In genomic region chr4:86558258-86558657, GRCh38 we compare ENCODE assay signal across 1 cellular context.
TF ChIP-seq lines count a peak whose summit lies in the region.

No MANE protein-coding gene starts in this region.

TF ChIP-seq in HEK293, 187 proteins besides CTCF, POLR2A, EP300 and RAD21 (continued from another document):
- TF ChIP-seq KLF10 (tag by site-specific recombination; IDR thresholded peaks at IDR 0.05): peak; percentile 68
- no peak; the same call in 1 of the 2 replicates for TF ChIP-seq ZNF629 (tag by site-specific recombination; IDR thresholded peaks at IDR 0.05)
- no peak for TF ChIP-seq SP2 (tag by site-specific recombination; IDR thresholded peaks at IDR 0.05)
- no peak for TF ChIP-seq ZNF560 (tag by site-specific recombination; IDR thresholded peaks at IDR 0.05; ENCODE audit: borderline replicate concordance)
- no peak for TF ChIP-seq ZBTB48 (tag by site-specific recombination; IDR thresholded peaks at IDR 0.05)
- TF ChIP-seq ZFP41 (tag by site-specific recombination; IDR thresholded peaks at IDR 0.05; ENCODE audit: borderline replicate concordance): no peak
- no peak for TF ChIP-seq ZNF843 (tag by site-specific recombination; IDR thresholded peaks at IDR 0.05)
- no peak for TF ChIP-seq ZNF174 (tag by site-specific recombination; IDR thresholded peaks at IDR 0.05)
- no peak for TF ChIP-seq ZNF704 (tag by site-specific recombination; IDR thresholded peaks at IDR 0.05)
- 0 out of 2 replicates have a peak, but pooled peaks have one; percentile 14 for TF ChIP-seq TCF7L2 (IDR thresholded peaks at IDR 0.05; ENCODE audit: borderline replicate concordance, low read depth, low read length)
- TF ChIP-seq ZSCAN4 (tag by site-specific recombination; IDR thresholded peaks at IDR 0.05): no peak
- TF ChIP-seq YY2 (tag by site-specific recombination; IDR thresholded peaks at IDR 0.05): no peak
- TF ChIP-seq ZEB2 (tag by site-specific recombination; IDR thresholded peaks at IDR 0.05): no peak
- TF ChIP-seq ZNF350 (tag by site-specific recombination; IDR thresholded peaks at IDR 0.05): no peak
- TF ChIP-seq ZNF362 (tag by site-specific recombination; IDR thresholded peaks at IDR 0.05): no peak
- no peak for TF ChIP-seq ZBTB1 (tag by site-specific recombination; IDR thresholded peaks at IDR 0.05)
- no peak for TF ChIP-seq ZBTB49 (tag by site-specific recombination; IDR thresholded peaks at IDR 0.05; ENCODE audit: low read depth)
- TF ChIP-seq REPIN1 (tag by site-specific recombination; IDR thresholded peaks at IDR 0.05; ENCODE audit: low read depth): no peak
- TF ChIP-seq OSR2 (tag by site-specific recombination; IDR thresholded peaks at IDR 0.05): no peak
- TF ChIP-seq IKZF3 (tag by site-specific recombination; IDR thresholded peaks at IDR 0.05): no peak
- no peak for TF ChIP-seq OVOL3 (tag by site-specific recombination; IDR thresholded peaks at IDR 0.05)
- TF ChIP-seq ZNF248 (tag by site-specific recombination; IDR thresholded peaks at IDR 0.05): no peak
- TF ChIP-seq ZNF416 (tag by site-specific recombination; IDR thresholded peaks at IDR 0.05): no peak
- no peak for TF ChIP-seq ZNF2 (tag by site-specific recombination; IDR thresholded peaks at IDR 0.05)
- no peak for TF ChIP-seq ZNF394 (tag by site-specific recombination; IDR thresholded peaks at IDR 0.05; ENCODE audit: borderline replicate concordance)
- TF ChIP-seq WT1 (tag by site-specific recombination; IDR thresholded peaks at IDR 0.05): peak; percentile 37; the same call in 1 of the 2 replicates
- TF ChIP-seq ZNF26 (tag by site-specific recombination; IDR thresholded peaks at IDR 0.05): no peak
- TF ChIP-seq ZNF518A (tag by site-specific recombination; conservative IDR thresholded peaks at IDR 0.05; ENCODE audit: low read depth): no peak
- no peak for TF ChIP-seq ZNF473 (tag by site-specific recombination; IDR thresholded peaks at IDR 0.05)
- no peak for TF ChIP-seq ZNF585B (tag by site-specific recombination; IDR thresholded peaks at IDR 0.05)
- TF ChIP-seq ZNF391 (tag by site-specific recombination; IDR thresholded peaks at IDR 0.05; ENCODE audit: borderline replicate concordance, low read depth): no peak
- TF ChIP-seq ZNF24 (tag by site-specific recombination; IDR thresholded peaks at IDR 0.05): no peak
- no peak for TF ChIP-seq ZBTB26 (tag by site-specific recombination; optimal IDR thresholded peaks at IDR 0.05)
- no peak for TF ChIP-seq ZNF132 (tag by site-specific recombination; IDR thresholded peaks at IDR 0.05; ENCODE audit: borderline replicate concordance)
- TF ChIP-seq SETDB1 (IDR thresholded peaks at IDR 0.05; ENCODE audit: insufficient read length, low read length): no peak
- TF ChIP-seq ZBTB17 (tag by site-specific recombination; IDR thresholded peaks at IDR 0.05): 0 out of 2 replicates have a peak, but pooled peaks have one; percentile 28
- TF ChIP-seq ZBTB20 (tag by site-specific recombination; IDR thresholded peaks at IDR 0.05): no peak
- 0 out of 2 replicates have a peak, but pooled peaks have one; percentile 9 for TF ChIP-seq TRIM28 (IDR thresholded peaks at IDR 0.05; ENCODE audit: borderline replicate concordance, low read length)
- no peak for TF ChIP-seq ZNF37A (tag by site-specific recombination; IDR thresholded peaks at IDR 0.05)
- no peak for TF ChIP-seq ZNF202 (tag by site-specific recombination; IDR thresholded peaks at IDR 0.05; ENCODE audit: borderline replicate concordance)
- peak; percentile 90 for TF ChIP-seq GFI1B (tag by site-specific recombination; IDR thresholded peaks at IDR 0.05)
- no peak for TF ChIP-seq ZNF777 (tag by site-specific recombination; IDR thresholded peaks at IDR 0.05; ENCODE audit: borderline replicate concordance)
- no peak for TF ChIP-seq ZNF324 (tag by site-specific recombination; IDR thresholded peaks at IDR 0.05)
- TF ChIP-seq PRDM4 (tag by site-specific recombination; IDR thresholded peaks at IDR 0.05): 0 out of 2 replicates have a peak, but pooled peaks have one; percentile 43
TF ChIP-seq in HEK293: peak in this region for 9.
